19 cellular contexts compared by ENCODE assay signal in genomic region chr17:34285304-34285792, GRCh38. TPM values are rescaled to one million over a fixed set of nuclear protein-coding genes. Genes with fewer than 3 reads are reported as not detected.
"Had no signal": no experiment of that assay in that cellular context is flagged by ENCODE, and none has a peak within 500 bp of the region (broad histone marks: within the 10 kb centered on the region; RNA-seq: fewer than 3 reads in every experiment).

Gene CCL11 (plus strand): TSS chr17:34285742. CDS start chr17:34285809, 67 bp downstream.

- H3K4me3 ChIP-seq: ascending aorta, lower lobe of right lung, neural progenitor cell, thoracic aorta, vagina had no signal

- H3K36me3 ChIP-seq: ascending aorta, brain microvascular endothelial cell, lower lobe of right lung, neural progenitor cell, thoracic aorta, vagina had no signal

- H3K9me3 ChIP-seq: ascending aorta, lower lobe of right lung, thoracic aorta, vagina had no signal

- H3K27me3 ChIP-seq: ascending aorta, brain microvascular endothelial cell, neural progenitor cell, vagina had no signal

- H3K4me1 ChIP-seq: ascending aorta, foreskin keratinocyte, lower lobe of right lung, neural progenitor cell, vagina had no signal

- ATAC-seq: activated naive CD4-positive, alpha-beta T cell treated with anti-CD3 and anti-CD28 coated beads, Interleukin-2, amount 50 U/mL, for 72 hours; foreskin keratinocyte; lower lobe of right lung; naive thymus-derived CD4-positive, alpha-beta T cell; T-helper 17 cell had no signal

- H3K27ac ChIP-seq: ascending aorta, brain microvascular endothelial cell, foreskin keratinocyte, lower lobe of right lung, neural progenitor cell, thoracic aorta, vagina had no signal

- DNase-seq: activated T-cell treated with anti-CD3 and anti-CD28 coated beads, Interleukin-2, amount 50 U/mL, for 1 hour; brain microvascular endothelial cell; central memory CD4-positive, alpha-beta T cell; effector CD4-positive, alpha-beta T cell; foreskin keratinocyte; glutamatergic neuron; lower lobe of right lung; naive thymus-derived CD4-positive, alpha-beta T cell; retina; stimulated activated CD4-positive, alpha-beta T cell treated with anti-CD3 and anti-CD28 coated beads, Interleukin-4, amount 100 ng/mL, for 24 hours; stimulated activated naive CD4-positive, alpha-beta T cell treated with Interleukin-2 at 50 U/mL for 16 hours; SW 1271; T-helper 17 cell had no signal

RNA-seq across cellular contexts. Expression of gene CCL11, which starts in this region (rescaled TPM):
- total RNA-seq: activated naive CD4-positive, alpha-beta T cell treated with anti-CD3 and anti-CD28 coated beads, Interleukin-2, amount 50 U/mL, for 72 hours; ascending aorta; epithelial cell of proximal tubule; foreskin keratinocyte; naive thymus-derived CD4-positive, alpha-beta T cell; T-helper 17 cell; thoracic aorta had no signal
- polyA plus RNA-seq: foreskin keratinocyte; naive thymus-derived CD4-positive, alpha-beta T cell had no signal
